15 cellular contexts compared by ENCODE assay signal in the genomic region with DNA sequence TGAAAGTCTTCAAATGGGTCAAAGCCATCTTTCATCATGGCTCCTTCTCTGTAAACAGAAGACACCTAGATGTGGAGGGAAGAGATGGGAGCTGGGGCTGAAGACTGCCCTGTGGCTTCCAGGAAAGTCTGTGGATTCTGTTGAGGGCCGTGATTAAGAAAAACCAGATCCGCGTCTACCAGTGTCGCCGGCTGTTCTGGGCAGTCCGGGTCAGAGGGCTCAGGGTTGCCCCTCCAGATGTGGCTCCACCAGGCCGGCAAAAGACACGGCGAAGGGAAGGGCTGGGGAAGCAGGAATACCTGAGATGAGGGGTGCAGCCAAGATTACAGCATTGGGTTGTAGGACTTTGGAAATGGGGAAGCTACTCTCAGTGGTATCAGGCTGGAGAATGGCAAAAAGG.
DNase-seq lines count a peak whose midpoint lies in the region; TF ChIP-seq lines count a peak whose summit lies in the region.
"Had no signal": no experiment of that assay in that cellular context is flagged by ENCODE, and none has a peak within 500 bp of the region (broad histone marks: within the 10 kb centered on the region; RNA-seq: fewer than 3 reads in every experiment).

No MANE protein-coding gene starts in this region.

- no peak overlapping the region for H2BK5ac ChIP-seq in mesenchymal stem cell (ENCODE audit: low read depth, low read length, poor library complexity, severe bottlenecking)

- H3K27ac Mint-ChIP-seq in HFFc6: no peak overlapping the region

- no peak for TF ChIP-seq CTCF in coronary artery (IDR thresholded peaks at IDR 0.05)
- no peak for TF ChIP-seq CTCF in spleen (IDR thresholded peaks at IDR 0.05 in 8 of 11, conservative IDR thresholded peaks at IDR 0.05 in 3 of 11)
- TF ChIP-seq CTCF in HFFc6 (IDR thresholded peaks at IDR 0.05): no peak

- no peak overlapping the region for H3K4me3 Mint-ChIP-seq in HFFc6
- H3K4me3 Mint-ChIP-seq: CD4-positive, alpha-beta memory T cell had no signal

- H3K36me3 Mint-ChIP-seq in HFFc6 (ENCODE audit: low read depth): peaks cover 5% of the 10 kb centered on the region
- H3K36me3 Mint-ChIP-seq: CD4-positive, alpha-beta memory T cell had no signal

- 92% methylated on average over 9 of the region's 9 CpGs for WGBS in mesenchymal stem cell
- WGBS in spleen, 5 donors: 89 to 96% (median 95%) methylated on average over 9 of the region's 9 CpGs

- peaks cover 4% of the 10 kb centered on the region for H3K4me1 Mint-ChIP-seq in HFFc6 (ENCODE audit: low read depth)

- DNase-seq in SIG-M5 treated with dmso at 0.1 percent for 504 hours (lab: John Stamatoyannopoulos, UW; ENCODE audit: unreplicated experiment): peak; percentile 17
- DNase-seq in SIG-M5 (lab: John Stamatoyannopoulos, UW): no peak
- peak; percentile 53 for DNase-seq in coronary artery (ENCODE audit: low spot score)
- no peak for DNase-seq in mesenchymal stem cell
- peak; percentile 45 for DNase-seq in spleen
- DNase-seq in DMS114 treated with DMSO at 0.1 percent for 48 hours (lab: John Stamatoyannopoulos, UW; ENCODE audit: unreplicated experiment): no peak
- no peak for DNase-seq in HFFc6
- DNase-seq in COR-L47 (lab: John Stamatoyannopoulos, UW): no peak
- DNase-seq: 8988T; Calu3; CD4-positive, alpha-beta memory T cell; DMS53; GOT3; H7 had no signal

- H4K91ac ChIP-seq in mesenchymal stem cell (ENCODE audit: low read length): no peak overlapping the region

- peak overlapping the region; percentile 19 for H2BK15ac ChIP-seq in mesenchymal stem cell (ENCODE audit: low read depth, poor library complexity, severe bottlenecking)

- peaks cover 33% of the 10 kb centered on the region for H3K9me3 Mint-ChIP-seq in HFFc6
- H3K9me3 Mint-ChIP-seq: CD4-positive, alpha-beta memory T cell had no signal

- H4K8ac ChIP-seq in mesenchymal stem cell (ENCODE audit: low read length): no peak overlapping the region

- H3K27me3 Mint-ChIP-seq in HFFc6 (ENCODE audit: insufficient read depth): no peaks in the 10 kb centered on the region; the same call in none of the 2 replicates
- H3K27me3 Mint-ChIP-seq: CD4-positive, alpha-beta memory T cell had no signal

- H3K14ac ChIP-seq in mesenchymal stem cell (ENCODE audit: low read length in 2 of 2): no peak overlapping the region

- no peak overlapping the region for H2AK5ac ChIP-seq in mesenchymal stem cell (ENCODE audit: low read length, severe bottlenecking)

- H3K4me1 ChIP-seq in mesenchymal stem cell (ENCODE audit: control insufficient read depth, insufficient read depth, low read depth, low read length) (peaks cover 9% of the 10 kb centered on the region), spleen (peaks cover 0 to 18% (median 4%) of the 10 kb centered on the region in 6 donors)

- H3K9ac ChIP-seq in mesenchymal stem cell (ENCODE audit: low read length): no peak overlapping the region
- H3K9ac ChIP-seq: BLaER1 had no signal

- H3K4me2 ChIP-seq in mesenchymal stem cell (ENCODE audit: low read length, poor library complexity, severe bottlenecking): no peak overlapping the region
- H3K4me2 ChIP-seq: BLaER1 had no signal

- no peak overlapping the region for H3K18ac ChIP-seq in mesenchymal stem cell (ENCODE audit: low read depth in 1 of 2, low read length in 2 of 2)

- H3K79me1 ChIP-seq in mesenchymal stem cell (replicated peaks; ENCODE audit: low read length, poor library complexity, severe bottlenecking): no peaks in the 10 kb centered on the region

- no peak overlapping the region for H3K4ac ChIP-seq in mesenchymal stem cell (ENCODE audit: low read depth in 1 of 2, low read length in 2 of 2)

- H3K27me3 ChIP-seq in mesenchymal stem cell (ENCODE audit: control insufficient read depth in 1 of 2, insufficient read depth in 1 of 2, low read length in 2 of 2) (peaks cover 12 to 39% of the 10 kb centered on the region in 2 experiments), spleen (replicated peaks in 1 of 7) (no peaks in the 10 kb centered on the region)
- H3K27me3 ChIP-seq: BLaER1 had no signal

- H3K36me3 ChIP-seq in mesenchymal stem cell (ENCODE audit: control insufficient read depth in 1 of 2, insufficient read depth in 2 of 2, low read depth in 1 of 2, low read length in 2 of 2) (no peaks in the 10 kb centered on the region), spleen (no peaks in the 10 kb centered on the region)
- H3K36me3 ChIP-seq: BLaER1 had no signal

- no peak overlapping the region for H2BK120ac ChIP-seq in mesenchymal stem cell (ENCODE audit: low read depth, low read length)

- H3K4me3 ChIP-seq in coronary artery (no peak overlapping the region), mesenchymal stem cell (ENCODE audit: insufficient read depth in 1 of 2, low read depth in 1 of 2, low read length in 2 of 2) (no peak overlapping the region), spleen (no peak overlapping the region)
- H3K4me3 ChIP-seq: BLaER1 had no signal

- H2AFZ ChIP-seq in mesenchymal stem cell (ENCODE audit: low read depth, low read length): no peak overlapping the region

- H3K9me3 ChIP-seq in mesenchymal stem cell (ENCODE audit: control insufficient read depth, low read length): no peaks in the 10 kb centered on the region
- no peaks in the 10 kb centered on the region for H3K9me3 ChIP-seq in spleen
- H3K9me3 ChIP-seq: BLaER1 had no signal

- intact Hi-C loops in spleen (cut with DNase I; ENCODE audit: low total_unique reads): no loop called here

- H2BK12ac ChIP-seq in mesenchymal stem cell (ENCODE audit: low read length in 2 of 2): no peak overlapping the region

- TF ChIP-seq POLR2A in spleen (IDR thresholded peaks at IDR 0.05): no peak

- no peak overlapping the region for H3K23ac ChIP-seq in mesenchymal stem cell (ENCODE audit: low read length in 2 of 2)

- H3K27ac ChIP-seq in coronary artery: no peak overlapping the region
- H3K27ac ChIP-seq in mesenchymal stem cell (ENCODE audit: low read length, poor library complexity, severe bottlenecking): no peak overlapping the region
- H3K27ac ChIP-seq in spleen: no peak overlapping the region
- H3K27ac ChIP-seq: BLaER1 had no signal

Comparison
In these comparisons a context has a peak if more than half of its experiments do, and no peak if none do; other contexts are left out.
1. DNase-seq: peak in SIG-M5 treated with dmso at 0.1 percent for 504 hours (single experiment), coronary artery (single experiment) and spleen (single experiment); none in SIG-M5 (single experiment), mesenchymal stem cell (single experiment), DMS114 treated with DMSO at 0.1 percent for 48 hours (single experiment), HFFc6 (single experiment) and COR-L47 (single experiment).